Comparison of ENCODE assay signal across 13 cellular contexts in the genomic region with DNA sequence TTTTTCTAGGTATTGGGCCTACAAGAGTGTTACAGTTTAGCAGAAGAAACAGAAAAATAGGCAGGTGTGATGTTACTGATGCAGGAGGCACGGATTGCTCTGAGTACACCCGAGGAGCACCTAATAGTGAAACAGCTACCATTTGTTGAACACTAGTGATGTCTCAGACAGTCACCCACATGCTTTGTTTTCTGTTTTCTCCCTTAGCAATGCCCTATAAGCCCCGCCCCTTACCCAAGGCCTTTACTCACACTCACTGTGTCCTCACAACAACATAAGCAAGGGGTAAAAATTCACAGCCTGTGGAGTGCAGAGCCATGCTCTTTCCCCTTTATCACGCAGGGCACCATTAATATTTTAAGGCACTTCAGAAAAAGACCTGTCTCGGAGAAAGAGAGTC. TPM values are rescaled to one million over a fixed set of nuclear protein-coding genes. Genes with fewer than 3 reads are reported as not detected.
DNase-seq lines count a peak whose midpoint lies in the region; ATAC-seq and TF ChIP-seq lines count a peak whose summit lies in the region.
"Had no signal": no experiment of that assay in that cellular context is flagged by ENCODE, and none has a peak within 500 bp of the region (broad histone marks: within the 10 kb centered on the region; RNA-seq: fewer than 3 reads in every experiment).

No MANE protein-coding gene starts in this region.

- no peak for TF ChIP-seq CTCF in Calu3 (IDR thresholded peaks at IDR 0.05; ENCODE audit: unreplicated experiment)
- no peak for TF ChIP-seq CTCF in mesothelial cell of epicardium (IDR thresholded peaks at IDR 0.05; ENCODE audit: unreplicated experiment)
- no peak for TF ChIP-seq CTCF in CD14-positive monocyte (IDR thresholded peaks at IDR 0.05)

- H3K27ac Mint-ChIP-seq in Calu3 (ENCODE audit: unreplicated experiment) (peak overlapping the region; percentile 96), mesothelial cell of epicardium (peak overlapping the region; percentile 48), CD14-positive monocyte (peak overlapping the region in 1 of 7 donors; percentile 1)
- no peak overlapping the region for H3K27ac Mint-ChIP-seq in activated naive CD8-positive, alpha-beta T cell treated with anti-CD3 and anti-CD28 coated beads for 36 hours

- H3K4me3 Mint-ChIP-seq in Calu3 (ENCODE audit: low read depth, unreplicated experiment) (peak overlapping the region; percentile 53), mesothelial cell of epicardium (no peak overlapping the region), CD14-positive monocyte (no peak overlapping the region)
- no peak overlapping the region for H3K4me3 Mint-ChIP-seq in activated naive CD8-positive, alpha-beta T cell treated with anti-CD3 and anti-CD28 coated beads for 36 hours

- H3K4me1 Mint-ChIP-seq in Calu3 (ENCODE audit: low read depth, unreplicated experiment) (peaks cover 30% of the 10 kb centered on the region), mesothelial cell of epicardium (peaks cover 25% of the 10 kb centered on the region), CD14-positive monocyte (peaks cover 29% of the 10 kb centered on the region)
- H3K4me1 Mint-ChIP-seq in activated naive CD8-positive, alpha-beta T cell treated with anti-CD3 and anti-CD28 coated beads for 36 hours = peaks cover 15% of the 10 kb centered on the region

- H3K9me3 Mint-ChIP-seq in Calu3 (ENCODE audit: low read depth, unreplicated experiment) (no peaks in the 10 kb centered on the region), mesothelial cell of epicardium (no peaks in the 10 kb centered on the region), CD14-positive monocyte (no peaks in the 10 kb centered on the region)
- H3K9me3 Mint-ChIP-seq in activated naive CD8-positive, alpha-beta T cell treated with anti-CD3 and anti-CD28 coated beads for 36 hours = no peaks in the 10 kb centered on the region

- ATAC-seq in HG02759 (IDR thresholded peaks at IDR 0.05; ENCODE audit: unreplicated experiment) = peak; percentile 30
- no peak for ATAC-seq in GM21576 (IDR thresholded peaks at IDR 0.05; ENCODE audit: unreplicated experiment)
- ATAC-seq in GM18870 (IDR thresholded peaks at IDR 0.05; ENCODE audit: unreplicated experiment) = no peak

- intact Hi-C loops in Calu3 (cut with micrococcal nuclease; ENCODE audit: unreplicated experiment) = loop anchor here (1.0 to 2.0 kb wide), 2 partner anchors 8 to 26 kb away; no protein-coding TSS in a partner anchor
- intact Hi-C loops in CD14-positive monocyte (cut with micrococcal nuclease) = no loop called here

- DNase-seq in Calu3 (peak; percentile 73), mesothelial cell of epicardium (ENCODE audit: low spot score in 2 of 2, unreplicated experiment in 2 of 2) (no peak), NCI-H446 (lab: John Stamatoyannopoulos, UW) (no peak), CD14-positive monocyte (ENCODE audit: low spot score) (no peak)
- DNase-seq in activated naive CD8-positive, alpha-beta T cell treated with anti-CD3 and anti-CD28 coated beads for 36 hours = peak; percentile 9
- DNase-seq: activated naive CD4-positive, alpha-beta T cell; EL; NCI-H2081 treated with DMSO at 0.1 percent for 48 hours; stimulated activated CD4-positive, alpha-beta T cell treated with anti-CD3 and anti-CD28 coated beads, Interleukin-15, amount 100 ng/mL, for 24 hours; thyroid gland had no signal

- H3K36me3 Mint-ChIP-seq in Calu3 (ENCODE audit: insufficient read depth, unreplicated experiment) (no peaks in the 10 kb centered on the region), mesothelial cell of epicardium (no peaks in the 10 kb centered on the region), CD14-positive monocyte (no peaks in the 10 kb centered on the region)
- H3K36me3 Mint-ChIP-seq in activated naive CD8-positive, alpha-beta T cell treated with anti-CD3 and anti-CD28 coated beads for 36 hours = no peaks in the 10 kb centered on the region

- CTCF ChIA-PET in Calu3 (lab: Charles Lee) = interaction anchor here (0.6 to 2.4 kb wide), 12 partner anchors 9 to 84 kb away, joined by 3 to 17 read pairs (median 6); a partner anchor contains a TSS

- TSS peak; percentile 91 for BruUV-seq in Calu3 (replicated peaks; lab: Mats Ljungman, UMichigan)

- H3K27me3 Mint-ChIP-seq in Calu3 (ENCODE audit: unreplicated experiment) (no peaks in the 10 kb centered on the region), mesothelial cell of epicardium (ENCODE audit: low read depth) (no peaks in the 10 kb centered on the region), CD14-positive monocyte (ENCODE audit: low read depth in 3 of 3) (peaks cover 0 to 5% (median 3%) of the 10 kb centered on the region in 3 donors)
- no peaks in the 10 kb centered on the region for H3K27me3 Mint-ChIP-seq in activated naive CD8-positive, alpha-beta T cell treated with anti-CD3 and anti-CD28 coated beads for 36 hours

RNA-seq across cellular contexts. Expression of a gene that starts 25.7 kb away (rescaled TPM):
- total RNA-seq in Calu3 (2022) (104 and 108 TPM in 2 replicates), mesothelial cell of epicardium (116 to 120 TPM (median 119 TPM) in 3 replicates)
- 100 to 1,000 TPM; 118 to 122 TPM for total RNA-seq in activated naive CD8-positive, alpha-beta T cell treated with anti-CD3 and anti-CD28 coated beads for 36 hours
- 10 to 100 TPM; 44.8 to 67.8 TPM for polyA plus RNA-seq in CD14-positive monocyte

RNA-seq across cellular contexts. Expression of a gene that starts 50.1 kb away (rescaled TPM):
- total RNA-seq in Calu3 (2022) = 29.9 and 31.5 TPM in 2 replicates
- total RNA-seq in activated naive CD8-positive, alpha-beta T cell treated with anti-CD3 and anti-CD28 coated beads for 36 hours = 10 to 100 TPM; 24.9 to 28.6 TPM
- total RNA-seq in mesothelial cell of epicardium = 20.6 to 22.1 TPM (median 21.6 TPM) in 3 replicates
- polyA plus RNA-seq in CD14-positive monocyte = 1 to 10 TPM; 2.5 to 3.0 TPM

RNA-seq across cellular contexts. Expression of a gene that starts 50.3 kb away (rescaled TPM):
- total RNA-seq in Calu3 (2022) (25.0 and 27.7 TPM in 2 replicates), mesothelial cell of epicardium (15.5 to 16.9 TPM (median 16.1 TPM) in 3 replicates)
- 10 to 100 TPM; 66.0 to 69.2 TPM for total RNA-seq in activated naive CD8-positive, alpha-beta T cell treated with anti-CD3 and anti-CD28 coated beads for 36 hours
- under 1 TPM; 0.30 to 0.37 TPM for polyA plus RNA-seq in CD14-positive monocyte

RNA-seq across cellular contexts. Expression of a gene that starts 51.9 kb away (rescaled TPM):
- total RNA-seq in Calu3 (2022) (429 and 672 TPM in 2 replicates), mesothelial cell of epicardium (17.1 to 19.4 TPM (median 19.2 TPM) in 3 replicates)
- total RNA-seq in activated naive CD8-positive, alpha-beta T cell treated with anti-CD3 and anti-CD28 coated beads for 36 hours = 1 to 10 TPM; 2.8 to 3.1 TPM
- polyA plus RNA-seq in CD14-positive monocyte = 100 to 1,000 TPM; 788 to 878 TPM

Comparison
In these comparisons a context has a peak if more than half of its experiments do, and no peak if none do; other contexts are left out.
1. DNase-seq: peak in Calu3 (single experiment) and activated naive CD8-positive, alpha-beta T cell treated with anti-CD3 and anti-CD28 coated beads for 36 hours (single experiment); none in mesothelial cell of epicardium (0 of 2), NCI-H446 (0 of 2) and CD14-positive monocyte (single experiment).